In the genomic region with DNA sequence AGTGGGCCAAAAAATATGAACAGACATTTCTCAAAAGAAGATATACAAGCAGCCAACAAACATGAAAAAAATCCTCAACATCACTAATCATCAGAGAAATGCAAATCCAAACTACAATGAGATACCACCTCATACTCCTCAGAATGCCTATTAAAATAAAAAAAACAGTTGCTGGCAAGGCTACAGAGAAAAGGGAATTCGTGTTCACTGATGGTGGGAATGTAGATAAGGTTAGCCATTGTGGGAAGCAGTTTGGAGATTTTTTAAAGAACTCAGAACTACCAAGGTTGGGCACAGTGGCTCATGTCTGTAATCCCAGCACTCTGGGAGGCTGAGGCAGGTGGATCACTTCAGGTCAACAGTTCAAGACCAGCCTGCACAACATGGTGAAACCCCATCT, we compare ENCODE assay signal across 30 cellular contexts. TPM values are rescaled to one million over a fixed set of nuclear protein-coding genes. Genes with fewer than 3 reads are reported as not detected.
DNase-seq lines count a peak whose midpoint lies in the region; ATAC-seq, FAIRE-seq and TF ChIP-seq lines count a peak whose summit lies in the region.
"Had no signal": no experiment of that assay in that cellular context is flagged by ENCODE, and none has a peak within 500 bp of the region (broad histone marks: within the 10 kb centered on the region; RNA-seq: fewer than 3 reads in every experiment).

No MANE protein-coding gene starts in this region.

- H3K9me3 ChIP-seq in K562 (replicated peaks; ENCODE audit: control insufficient read depth, insufficient read depth, low read depth, low read length) = no peaks in the 10 kb centered on the region
- H3K9me3 ChIP-seq: BE2C, sigmoid colon had no signal

- peaks cover 36% of the 10 kb centered on the region for H3K4me1 Mint-ChIP-seq in activated naive CD8-positive, alpha-beta T cell (ENCODE audit: low read depth)
- H3K4me1 Mint-ChIP-seq in activated naive CD8-positive, alpha-beta T cell treated with anti-CD3 and anti-CD28 coated beads, Interleukin-2, amount 50 U/mL, for 24 hours = peaks cover 23% of the 10 kb centered on the region
- H3K4me1 Mint-ChIP-seq in natural killer cell treated with Interleukin-12 subunit alpha and Interleukin-12 subunit beta and Interleukin-15 and Interleukin-18, amount 100 ng/mL, for 72 hours (ENCODE audit: low read depth in 2 of 2) = peaks cover 42 to 62% of the 10 kb centered on the region in 2 donors

- no peak overlapping the region for H3K4me2 ChIP-seq in K562 (ENCODE audit: insufficient read depth, low read length)
- H3K4me2 ChIP-seq: PC-9 had no signal

- BruUV-seq in K562 (replicated peaks; lab: Mats Ljungman, UMichigan) = no TSS peak

- TF ChIP-seq RAD21 in K562 (CRISPR knock-in tag; conservative IDR thresholded peaks at IDR 0.05 in 1 of 2, IDR thresholded peaks at IDR 0.05 in 1 of 2) = no peak

- H3K27me3 Mint-ChIP-seq in activated naive CD8-positive, alpha-beta T cell = no peaks in the 10 kb centered on the region
- no peaks in the 10 kb centered on the region for H3K27me3 Mint-ChIP-seq in activated naive CD8-positive, alpha-beta T cell treated with anti-CD3 and anti-CD28 coated beads, Interleukin-2, amount 50 U/mL, for 24 hours
- H3K27me3 Mint-ChIP-seq in natural killer cell treated with Interleukin-12 subunit alpha and Interleukin-12 subunit beta and Interleukin-15 and Interleukin-18, amount 100 ng/mL, for 72 hours = no peaks in the 10 kb centered on the region
- H3K27me3 Mint-ChIP-seq: stimulated activated memory B cell treated with anti-CD40 and anti-IgM and Interleukin-4, amounts not matched to agents 10 μg/mL and 1 μg/mL and 100 μg/mL, for 72 hours had no signal

- 25% methylated on average over 1 of the region's 1 CpG for WGBS in K562 (ENCODE audit: insufficient coverage, low coverage, missing lambda C conversion rate)

- no peak overlapping the region for H3K27ac ChIP-seq in K562 (ENCODE audit: extremely low read depth, low read depth, low read length)
- H3K27ac ChIP-seq: cardiac muscle cell, left ventricle myocardium inferior, PC-9, psoas muscle, sigmoid colon, WERI-Rb-1 had no signal

- in situ Hi-C loops in K562 (cut with MboI) = no loop called here

- no peak for FAIRE-seq in K562 (lab: Jason Lieb, UNC)
- FAIRE-seq: GM12878 had no signal

- no peak for TF ChIP-seq POLR2A in K562 (conservative IDR thresholded peaks at IDR 0.05)

- H3K4me1 ChIP-seq in K562 (replicated peaks in 1 of 2; ENCODE audit: control insufficient read depth in 2 of 2, insufficient read depth in 2 of 2, low read length in 2 of 2) = no peaks in the 10 kb centered on the region; a peak in 1 of 5 replicates
- H3K4me1 ChIP-seq: BE2C, sigmoid colon had no signal

- H3K9me1 ChIP-seq in K562 (ENCODE audit: control insufficient read depth, insufficient read depth, low read length) = no peaks in the 10 kb centered on the region

- no peak for ATAC-seq in activated naive CD8-positive, alpha-beta T cell treated with anti-CD3 and anti-CD28 coated beads, Interleukin-2, amount 50 U/mL, for 24 hours
- ATAC-seq in K562 (no peak), GM18907 (IDR thresholded peaks at IDR 0.05; ENCODE audit: unreplicated experiment) (no peak), GM21381 (IDR thresholded peaks at IDR 0.05; ENCODE audit: unreplicated experiment) (no peak), left colon (no peak)
- no peak for ATAC-seq in natural killer cell treated with Interleukin-12 subunit alpha and Interleukin-12 subunit beta and Interleukin-15 and Interleukin-18, amount 100 ng/mL, for 72 hours
- ATAC-seq: GM12878; psoas muscle; stimulated activated memory B cell treated with anti-CD40 and anti-IgM and Interleukin-4, amounts not matched to agents 10 μg/mL and 1 μg/mL and 100 μg/mL, for 72 hours had no signal

- POLR2A ChIA-PET in K562 (lab: Yijun Ruan, JAX) = no interaction called here

- no peak overlapping the region for H3K4me3 ChIP-seq in K562
- H3K4me3 ChIP-seq: cardiac muscle cell, GM12878, left ventricle myocardium inferior, PC-9, psoas muscle, sigmoid colon had no signal

- H3K36me3 ChIP-seq in K562 (ENCODE audit: control insufficient read depth, insufficient read depth, low read length) = peaks cover 76% of the 10 kb centered on the region

- no peaks in the 10 kb centered on the region for H3K27me3 ChIP-seq in K562 (ENCODE audit: control insufficient read depth in 2 of 2, insufficient read depth in 2 of 2, low read length in 2 of 2)
- H3K27me3 ChIP-seq: BE2C, cardiac muscle cell, sigmoid colon had no signal

- TF ChIP-seq CTCF in K562 (IDR thresholded peaks at IDR 0.05 in 2 of 3, conservative IDR thresholded peaks at IDR 0.05 in 1 of 3; ENCODE audit: insufficient read depth in 2 of 3, low read depth in 1 of 3, low read length in 3 of 3) = no peak

- H3K9me3 Mint-ChIP-seq in activated naive CD8-positive, alpha-beta T cell (ENCODE audit: low read depth) = no peaks in the 10 kb centered on the region
- no peaks in the 10 kb centered on the region for H3K9me3 Mint-ChIP-seq in activated naive CD8-positive, alpha-beta T cell treated with anti-CD3 and anti-CD28 coated beads, Interleukin-2, amount 50 U/mL, for 24 hours
- no peaks in the 10 kb centered on the region for H3K9me3 Mint-ChIP-seq in natural killer cell treated with Interleukin-12 subunit alpha and Interleukin-12 subunit beta and Interleukin-15 and Interleukin-18, amount 100 ng/mL, for 72 hours

- no peak for DNase-seq in activated naive CD8-positive, alpha-beta T cell treated with anti-CD3 and anti-CD28 coated beads, Interleukin-2, amount 50 U/mL, for 24 hours
- DNase-seq in NCI-H226 = peak; percentile 39
- no peak for DNase-seq in K562 (ENCODE audit: extremely low read depth in 1 of 4, low spot score in 3 of 4)
- no peak for DNase-seq in natural killer cell treated with Interleukin-12 subunit alpha and Interleukin-12 subunit beta and Interleukin-15 and Interleukin-18, amount 100 ng/mL, for 72 hours (ENCODE audit: low spot score)
- DNase-seq in left colon = no peak
- DNase-seq: ACHN; activated T-cell treated with anti-CD3 and anti-CD28 coated beads for 4 hours; anterior cingulate cortex; BE2C; Calu3; GOT3; left ventricle myocardium inferior; NCI-H1092; NCI-H187 treated with DMSO at 0.1 percent for 48 hours; NCI-H2171 treated with DMSO at 0.1 percent for 48 hours; NCI-H526; occipital lobe; PC-9; psoas muscle; SHP77 treated with DMSO at 0.1 percent for 48 hours; sigmoid colon; stimulated activated CD4-positive, alpha-beta T cell treated with anti-CD3 and anti-CD28 coated beads, Interleukin-4, amount 100 ng/mL, for 24 hours; T1000; WERI-Rb-1 had no signal

- H3K36me3 Mint-ChIP-seq in activated naive CD8-positive, alpha-beta T cell = peaks cover 22% of the 10 kb centered on the region
- H3K36me3 Mint-ChIP-seq in activated naive CD8-positive, alpha-beta T cell treated with anti-CD3 and anti-CD28 coated beads, Interleukin-2, amount 50 U/mL, for 24 hours (ENCODE audit: low read depth) = peaks cover 72% of the 10 kb centered on the region
- H3K36me3 Mint-ChIP-seq in natural killer cell treated with Interleukin-12 subunit alpha and Interleukin-12 subunit beta and Interleukin-15 and Interleukin-18, amount 100 ng/mL, for 72 hours = peaks cover 43% of the 10 kb centered on the region

- H3K9ac ChIP-seq in K562 (ENCODE audit: insufficient read depth in 1 of 2, low read depth in 2 of 2, low read length in 2 of 2) = no peak overlapping the region

- H3K4me3 Mint-ChIP-seq in activated naive CD8-positive, alpha-beta T cell = no peak overlapping the region
- no peak overlapping the region for H3K4me3 Mint-ChIP-seq in activated naive CD8-positive, alpha-beta T cell treated with anti-CD3 and anti-CD28 coated beads, Interleukin-2, amount 50 U/mL, for 24 hours
- no peak overlapping the region for H3K4me3 Mint-ChIP-seq in natural killer cell treated with Interleukin-12 subunit alpha and Interleukin-12 subunit beta and Interleukin-15 and Interleukin-18, amount 100 ng/mL, for 72 hours
- H3K4me3 Mint-ChIP-seq: stimulated activated memory B cell treated with anti-CD40 and anti-IgM and Interleukin-4, amounts not matched to agents 10 μg/mL and 1 μg/mL and 100 μg/mL, for 72 hours had no signal

- no peaks in the 10 kb centered on the region for H4K20me1 ChIP-seq in K562 (replicated peaks; ENCODE audit: control insufficient read depth, insufficient read depth, low read length)

- intact Hi-C loops in K562 (cut with micrococcal nuclease) = no loop called here
- intact Hi-C loops in left colon (cut with DNase I, micrococcal nuclease) = no loop called here

- TF ChIP-seq EP300 in K562 (IDR thresholded peaks at IDR 0.05; ENCODE audit: low read length) = no peak

- H3K79me2 ChIP-seq in K562 (ENCODE audit: control insufficient read depth, insufficient read depth, low read length) = peaks cover 83% of the 10 kb centered on the region

- peak overlapping the region; percentile 35 for H3K27ac Mint-ChIP-seq in activated naive CD8-positive, alpha-beta T cell
- no peak overlapping the region for H3K27ac Mint-ChIP-seq in activated naive CD8-positive, alpha-beta T cell treated with anti-CD3 and anti-CD28 coated beads, Interleukin-2, amount 50 U/mL, for 24 hours
- peak overlapping the region; percentile 83 to 91 for H3K27ac Mint-ChIP-seq in natural killer cell treated with Interleukin-12 subunit alpha and Interleukin-12 subunit beta and Interleukin-15 and Interleukin-18, amount 100 ng/mL, for 72 hours
- H3K27ac Mint-ChIP-seq: stimulated activated memory B cell treated with anti-CD40 and anti-IgM and Interleukin-4, amounts not matched to agents 10 μg/mL and 1 μg/mL and 100 μg/mL, for 72 hours had no signal

- CTCF ChIA-PET in K562 (lab: Yijun Ruan, JAX; ENCODE audit: low intra/inter-chr PET ratio) = no interaction called here

- no peak overlapping the region for H2AFZ ChIP-seq in K562 (ENCODE audit: low read depth, low read length)
- H2AFZ ChIP-seq: PC-9 had no signal

RNA-seq across cellular contexts. Expression of gene C15orf40, which starts 27.8 kb away (rescaled TPM):
- total RNA-seq in K562 (2011; cell fraction: chromatin; rRNA removed; ENCODE audit: low replicate concordance) = 46.2 and 54.6 TPM in 2 replicates
- 35.3 and 48.2 TPM in 2 replicates for total RNA-seq in K562 (2011; cell fraction: nucleolus; rRNA removed)
- 49.2 and 71.3 TPM in 2 replicates for total RNA-seq in K562 (2011; cell fraction: nucleoplasm; rRNA removed)
- total RNA-seq in K562 (2014; rRNA removed) (15.9 and 18.4 TPM in 2 replicates), K562 (2014; rRNA removed; fragmentation: Illumina TruSeq; extraction: Trizol) (30.3 and 33.7 TPM in 2 replicates), K562 (2015; rRNA removed; fragmentation: Illumina TruSeq; extraction: Trizol) (13.6 and 22.1 TPM in 2 replicates), K562 (2021) (22.9 and 27.0 TPM in 2 replicates), left colon (10 to 100 TPM; 22.4 to 22.7 TPM)
- polyA plus RNA-seq in K562 (2011; rRNA removed) (21.4 and 27.0 TPM in 2 replicates), K562 (2014; fragmentation: Illumina TruSeq; extraction: Trizol) (23.2 and 33.9 TPM in 2 replicates), K562 (2014; fragmentation: Nextera tagmentation; extraction: Ambion mirVana) (10 to 100 TPM; 49.9 to 52.0 TPM), K562 (2014; rRNA removed) (21.8 and 29.6 TPM in 2 replicates)
- 13.7 and 19.6 TPM in 2 replicates for polyA plus RNA-seq in K562 (2011; cell fraction: cytosol; rRNA removed)
- 18.6 and 24.1 TPM in 2 replicates for polyA plus RNA-seq in K562 (2011; cell fraction: nucleus; rRNA removed)
- polyA plus RNA-seq in K562 (2012) = 28.6 and 37.1 TPM in 2 replicates
- 13.9 and 15.5 TPM in 2 replicates for polyA minus RNA-seq in K562 (2011; rRNA and poly(A)+ RNA removed)
- polyA minus RNA-seq in K562 (2011; cell fraction: cytosol; rRNA and poly(A)+ RNA removed) = 4.8 and 6.3 TPM in 2 replicates
- polyA minus RNA-seq in K562 (2011; cell fraction: nucleus; rRNA and poly(A)+ RNA removed) = 25.8 and 31.9 TPM in 2 replicates
- total RNA-seq in natural killer cell treated with Interleukin-12 subunit alpha and Interleukin-12 subunit beta and Interleukin-15 and Interleukin-18, amount 100 ng/mL, for 72 hours = 10 to 100 TPM; 23.7 to 25.5 TPM

RNA-seq across cellular contexts. Expression of gene BTBD1, which starts 27.8 kb away (rescaled TPM):
- total RNA-seq in K562 (2011; cell fraction: chromatin; rRNA removed; ENCODE audit: low replicate concordance) = 36.3 and 67.9 TPM in 2 replicates
- total RNA-seq in K562 (2011; cell fraction: nucleolus; rRNA removed) = 28.7 and 30.3 TPM in 2 replicates
- 50.4 and 78.1 TPM in 2 replicates for total RNA-seq in K562 (2011; cell fraction: nucleoplasm; rRNA removed)
- total RNA-seq in K562 (2014; rRNA removed) (89.1 and 90.4 TPM in 2 replicates), K562 (2014; rRNA removed; fragmentation: Illumina TruSeq; extraction: Trizol) (97.6 and 107 TPM in 2 replicates), K562 (2015; rRNA removed; fragmentation: Illumina TruSeq; extraction: Trizol) (87.4 and 93.4 TPM in 2 replicates), K562 (2021) (75.8 and 77.3 TPM in 2 replicates), left colon (10 to 100 TPM; 62.8 to 70.1 TPM)
- polyA plus RNA-seq in K562 (2011; rRNA removed) (91.7 and 106 TPM in 2 replicates), K562 (2014; fragmentation: Illumina TruSeq; extraction: Trizol) (89.5 and 94.1 TPM in 2 replicates), K562 (2014; fragmentation: Nextera tagmentation; extraction: Ambion mirVana) (10 to 100 TPM; 19.4 to 27.2 TPM), K562 (2014; rRNA removed) (73.6 and 74.9 TPM in 2 replicates)
- 42.8 and 47.8 TPM in 2 replicates for polyA plus RNA-seq in K562 (2011; cell fraction: cytosol; rRNA removed)
- polyA plus RNA-seq in K562 (2011; cell fraction: nucleus; rRNA removed) = 32.2 and 50.2 TPM in 2 replicates
- polyA plus RNA-seq in K562 (2012) = 58.8 and 59.6 TPM in 2 replicates
- 134 and 142 TPM in 2 replicates for polyA minus RNA-seq in K562 (2011; rRNA and poly(A)+ RNA removed)
- 66.7 and 84.5 TPM in 2 replicates for polyA minus RNA-seq in K562 (2011; cell fraction: cytosol; rRNA and poly(A)+ RNA removed)
- polyA minus RNA-seq in K562 (2011; cell fraction: nucleus; rRNA and poly(A)+ RNA removed) = 32.2 and 51.5 TPM in 2 replicates
- total RNA-seq in natural killer cell treated with Interleukin-12 subunit alpha and Interleukin-12 subunit beta and Interleukin-15 and Interleukin-18, amount 100 ng/mL, for 72 hours = 10 to 100 TPM; 63.3 to 71.9 TPM

RNA-seq across cellular contexts. Expression of gene RAMAC, which starts 53.2 kb away (rescaled TPM):
- 2.6 and 5.9 TPM in 2 replicates for total RNA-seq in K562 (2011; cell fraction: chromatin; rRNA removed; ENCODE audit: low replicate concordance)
- 3.8 and 4.2 TPM in 2 replicates for total RNA-seq in K562 (2011; cell fraction: nucleolus; rRNA removed)
- total RNA-seq in K562 (2011; cell fraction: nucleoplasm; rRNA removed) = 5.6 and 8.0 TPM in 2 replicates
- total RNA-seq in K562 (2014; rRNA removed) = 35.8 and 37.8 TPM in 2 replicates
- total RNA-seq in K562 (2014; rRNA removed; fragmentation: Illumina TruSeq; extraction: Trizol) = 43.3 and 44.1 TPM in 2 replicates
- total RNA-seq in K562 (2015; rRNA removed; fragmentation: Illumina TruSeq; extraction: Trizol) = 41.7 and 41.9 TPM in 2 replicates
- total RNA-seq in K562 (2021) = 26.9 and 28.4 TPM in 2 replicates
- 24.8 and 36.5 TPM in 2 replicates for polyA plus RNA-seq in K562 (2011; rRNA removed)
- 11.2 and 18.5 TPM in 2 replicates for polyA plus RNA-seq in K562 (2011; cell fraction: cytosol; rRNA removed)
- 6.4 and 8.9 TPM in 2 replicates for polyA plus RNA-seq in K562 (2011; cell fraction: nucleus; rRNA removed)
- polyA plus RNA-seq in K562 (2012) = 24.3 and 37.1 TPM in 2 replicates
- 35.4 and 38.4 TPM in 2 replicates for polyA plus RNA-seq in K562 (2014; fragmentation: Illumina TruSeq; extraction: Trizol)
- polyA plus RNA-seq in K562 (2014; fragmentation: Nextera tagmentation; extraction: Ambion mirVana) = 100 to 1,000 TPM; 100 to 108 TPM
- polyA plus RNA-seq in K562 (2014; rRNA removed) = 35.4 and 42.8 TPM in 2 replicates
- 24.8 and 30.8 TPM in 2 replicates for polyA minus RNA-seq in K562 (2011; rRNA and poly(A)+ RNA removed)
- 6.6 and 12.8 TPM in 2 replicates for polyA minus RNA-seq in K562 (2011; cell fraction: cytosol; rRNA and poly(A)+ RNA removed)
- polyA minus RNA-seq in K562 (2011; cell fraction: nucleus; rRNA and poly(A)+ RNA removed) = 1.6 and 3.2 TPM in 2 replicates
- 10 to 100 TPM; 17.5 to 30.6 TPM for total RNA-seq in natural killer cell treated with Interleukin-12 subunit alpha and Interleukin-12 subunit beta and Interleukin-15 and Interleukin-18, amount 100 ng/mL, for 72 hours
- 10 to 100 TPM; 21.9 to 22.5 TPM for total RNA-seq in left colon
